29 cellular contexts compared by ENCODE assay signal in genomic region chr12:57638096-57638495, GRCh38. TPM values are rescaled to one million over a fixed set of nuclear protein-coding genes. Genes with fewer than 3 reads are reported as not detected.
"Had no signal": no experiment of that assay in that cellular context is flagged by ENCODE, and none has a peak within 500 bp of the region (broad histone marks: within the 10 kb centered on the region; RNA-seq: fewer than 3 reads in every experiment).

No MANE protein-coding gene starts in this region.

- H3K4me3 Mint-ChIP-seq: T-cell had no signal

- H3K9me3 ChIP-seq: MG63 had no signal

- H3K4me1 ChIP-seq: SJCRH30 had no signal

- H3K27ac ChIP-seq: PC-9, RWPE1, SJCRH30, SK-N-MC had no signal

- H3K36me3 Mint-ChIP-seq: T-cell had no signal

- H3K27ac Mint-ChIP-seq: T-cell had no signal

- DNase-seq: MG63, NCI-H1048, NCI-H1092 treated with DMSO at 0.1 percent for 48 hours, NCI-H1105 treated with DMSO at 0.1 percent for 48 hours, NCI-H1417, NCI-H1436, NCI-H146, NCI-H1694, NCI-H187, NCI-H1930, NCI-H2029 treated with DMSO at 0.1 percent for 48 hours, NCI-H2081 treated with DMSO at 0.1 percent for 48 hours, NCI-H2107, NCI-H2171, NCI-H226, NCI-H446, NCI-H510A treated with DMSO at 0.1 percent for 48 hours, NCI-H524 treated with DMSO at 0.1 percent for 48 hours, NCI-H526 treated with DMSO at 0.1 percent for 48 hours, NCI-H774, PC-9, SHP77, SIG-M5, T-cell had no signal

- FAIRE-seq: RCC 7860 had no signal

- H3K9me3 Mint-ChIP-seq: T-cell had no signal

- H3K4me3 ChIP-seq: MG63, PC-9, SJCRH30, SK-N-MC had no signal

- H3K36me3 ChIP-seq: MG63, SJCRH30 had no signal

RNA-seq across cellular contexts. Expression of gene ARHGEF25, which starts 26.9 kb away (rescaled TPM):
- total RNA-seq: OCI-LY7 had no signal

RNA-seq across cellular contexts. Expression of gene DTX3, which starts 33.5 kb away (rescaled TPM):
- total RNA-seq: OCI-LY7 had no signal
